In the genomic region with DNA sequence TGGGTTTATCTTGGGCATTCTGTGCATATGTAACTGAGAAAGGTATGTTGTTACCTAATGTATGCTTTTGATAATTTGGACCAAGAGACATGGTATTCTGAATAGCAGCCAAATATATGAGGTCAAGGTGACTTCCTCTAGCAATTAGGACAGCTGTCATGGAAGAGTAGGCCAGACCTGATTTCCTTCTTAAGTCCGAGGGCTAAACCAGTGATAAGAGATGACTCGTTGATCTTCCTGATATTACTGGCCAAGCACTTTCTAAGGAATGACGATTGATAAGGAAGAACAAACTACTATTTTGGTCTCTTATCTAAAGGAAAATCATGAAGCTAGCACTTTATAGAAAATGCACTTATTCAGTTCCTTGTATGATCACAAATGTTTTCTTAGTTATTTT, we compare ENCODE assay signal across 12 cellular contexts. TPM values are rescaled to one million over a fixed set of nuclear protein-coding genes. Genes with fewer than 3 reads are reported as not detected.
DNase-seq lines count a peak whose midpoint lies in the region; ATAC-seq, FAIRE-seq and TF ChIP-seq lines count a peak whose summit lies in the region.
"Had no signal": no experiment of that assay in that cellular context is flagged by ENCODE, and none has a peak within 500 bp of the region (broad histone marks: within the 10 kb centered on the region; RNA-seq: fewer than 3 reads in every experiment).

No MANE protein-coding gene starts in this region.

- no peak for FAIRE-seq in astrocyte (lab: Jason Lieb, UNC)

- H2AK5ac ChIP-seq in mesendoderm (ENCODE audit: low read length), result no peak overlapping the region

- no peak overlapping the region for H3K56ac ChIP-seq in mesendoderm (ENCODE audit: low read length)

- H3K36me3 ChIP-seq in right atrium auricular region, result no peaks in the 10 kb centered on the region
- no peaks in the 10 kb centered on the region for H3K36me3 ChIP-seq in astrocyte (ENCODE audit: insufficient read depth, low read length)
- no peaks in the 10 kb centered on the region for H3K36me3 ChIP-seq in mesendoderm (ENCODE audit: control insufficient read depth, insufficient read depth, low read length)
- H3K36me3 ChIP-seq in vagina, result no peaks in the 10 kb centered on the region

- no peaks in the 10 kb centered on the region for H3K9me3 Mint-ChIP-seq in astrocyte (ENCODE audit: unreplicated experiment)
- H3K9me3 Mint-ChIP-seq: naive thymus-derived CD8-positive, alpha-beta T cell; stimulated activated naive CD8-positive, alpha-beta T cell treated with anti-CD3 and anti-CD28 coated beads, Interleukin-15, amount 100 ng/mL, for 72 hours had no signal

- H3K4me3 ChIP-seq in right atrium auricular region, result no peak overlapping the region
- H3K4me3 ChIP-seq in astrocyte (ENCODE audit: insufficient read depth, low read depth, low read length), result no peak overlapping the region
- H3K4me3 ChIP-seq in mesendoderm (ENCODE audit: low read length), result no peak overlapping the region
- no peak overlapping the region for H3K4me3 ChIP-seq in vagina

- TF ChIP-seq CTCF in right atrium auricular region (IDR thresholded peaks at IDR 0.05) (no peak), astrocyte (IDR thresholded peaks at IDR 0.05; ENCODE audit: insufficient read depth, low read depth, low read length) (no peak), vagina (IDR thresholded peaks at IDR 0.05) (no peak)

- H3K9me3 ChIP-seq in right atrium auricular region (no peaks in the 10 kb centered on the region), astrocyte (ENCODE audit: insufficient read depth, low read depth, low read length) (no peaks in the 10 kb centered on the region), vagina (no peaks in the 10 kb centered on the region)

- H3K4me3 Mint-ChIP-seq in astrocyte (ENCODE audit: unreplicated experiment), result peak overlapping the region; percentile 62
- H3K4me3 Mint-ChIP-seq: naive thymus-derived CD8-positive, alpha-beta T cell; stimulated activated naive CD8-positive, alpha-beta T cell treated with anti-CD3 and anti-CD28 coated beads, Interleukin-15, amount 100 ng/mL, for 72 hours had no signal

- H3K9ac ChIP-seq in astrocyte (ENCODE audit: low read length) (no peak overlapping the region), mesendoderm (ENCODE audit: low read length) (no peak overlapping the region)

- no peak overlapping the region for H4K8ac ChIP-seq in mesendoderm (ENCODE audit: low read depth, low read length)

- no CpG with 5 or more reads among the region's 3 CpGs for WGBS in mesendoderm (ENCODE audit: extremely low coverage, insufficient coverage, low lambda C conversion rate)

- no peak overlapping the region for H3K23ac ChIP-seq in mesendoderm (ENCODE audit: low read length)

- H4K20me1 ChIP-seq in astrocyte (ENCODE audit: insufficient read depth, low read length), result peaks cover 69% of the 10 kb centered on the region

- H3K27ac ChIP-seq in right atrium auricular region (peak overlapping the region; percentile 51 to 61), astrocyte (ENCODE audit: low read depth, low read length) (peak overlapping the region; percentile 63), mesendoderm (ENCODE audit: low read depth, low read length) (no peak overlapping the region), vagina (peak overlapping the region; percentile 45)

- H3K4me1 ChIP-seq in right atrium auricular region (peaks cover 0 to 68% of the 10 kb centered on the region in 2 donors), astrocyte (ENCODE audit: insufficient read depth, low read length) (peaks cover 45% of the 10 kb centered on the region), mesendoderm (ENCODE audit: control insufficient read depth, low read depth, low read length) (peaks cover 14% of the 10 kb centered on the region), vagina (peaks cover 82% of the 10 kb centered on the region)

- H3K18ac ChIP-seq in mesendoderm (ENCODE audit: low read length), result no peak overlapping the region

- peak overlapping the region; percentile 40 for H3K4me2 ChIP-seq in astrocyte (ENCODE audit: low read length)
- H3K4me2 ChIP-seq in mesendoderm (ENCODE audit: low read length), result no peak overlapping the region

- no peak for TF ChIP-seq POLR2A in vagina (IDR thresholded peaks at IDR 0.05)

- H2BK5ac ChIP-seq in mesendoderm (ENCODE audit: low read length), result no peak overlapping the region

- no peaks in the 10 kb centered on the region for H3K27me3 Mint-ChIP-seq in astrocyte (ENCODE audit: low read depth, unreplicated experiment)
- H3K27me3 Mint-ChIP-seq: naive thymus-derived CD8-positive, alpha-beta T cell; stimulated activated naive CD8-positive, alpha-beta T cell treated with anti-CD3 and anti-CD28 coated beads, Interleukin-15, amount 100 ng/mL, for 72 hours had no signal

- H2BK15ac ChIP-seq in mesendoderm (replicated peaks; ENCODE audit: low read depth), result no peak overlapping the region

- peaks cover 21% of the 10 kb centered on the region for H3K79me1 ChIP-seq in mesendoderm (ENCODE audit: low read length)

- H3K27me3 ChIP-seq in right atrium auricular region (no peaks in the 10 kb centered on the region), astrocyte (ENCODE audit: insufficient read depth, low read length) (no peaks in the 10 kb centered on the region), mesendoderm (ENCODE audit: insufficient read depth, low read length, poor library complexity) (no peaks in the 10 kb centered on the region), vagina (no peaks in the 10 kb centered on the region)

- H3K36me3 Mint-ChIP-seq in astrocyte (ENCODE audit: low read depth, unreplicated experiment), result no peaks in the 10 kb centered on the region

- no peak overlapping the region for H3K27ac Mint-ChIP-seq in astrocyte (ENCODE audit: unreplicated experiment)

- no peak overlapping the region for H4K5ac ChIP-seq in mesendoderm (ENCODE audit: low read length)

- H3K4me1 Mint-ChIP-seq in astrocyte (ENCODE audit: low read depth, unreplicated experiment), result peaks cover 53% of the 10 kb centered on the region

- no peak overlapping the region for H2AFZ ChIP-seq in astrocyte (ENCODE audit: low read depth, low read length)

- peaks cover 96% of the 10 kb centered on the region for H3K79me2 ChIP-seq in astrocyte (ENCODE audit: insufficient read depth, low read length)
- peaks cover 28% of the 10 kb centered on the region for H3K79me2 ChIP-seq in mesendoderm (ENCODE audit: control insufficient read depth, insufficient read depth, low read length)

- no peak for DNase-seq in right atrium auricular region (ENCODE audit: low spot score)
- DNase-seq in left ventricle myocardium superior, result no peak
- no peak for DNase-seq in astrocyte (ENCODE audit: low read depth)
- peak; percentile 84 for DNase-seq in mesendoderm
- no peak for DNase-seq in vagina (ENCODE audit: extremely low spot score in 2 of 2)
- DNase-seq in germinal center (ENCODE audit: low spot score), result no peak
- no peak for DNase-seq in cerebellar cortex (ENCODE audit: low spot score)
- DNase-seq: naive thymus-derived CD8-positive, alpha-beta T cell; NCI-H2029; stimulated activated CD4-positive, alpha-beta T cell treated with anti-CD3 and anti-CD28 coated beads, Interleukin-2, amount 100 ng/mL, for 24 hours; stimulated activated naive CD8-positive, alpha-beta T cell treated with anti-CD3 and anti-CD28 coated beads, Interleukin-15, amount 100 ng/mL, for 72 hours had no signal

- intact Hi-C loops in left ventricle myocardium superior (cut with micrococcal nuclease) (no loop called here), vagina (cut with DNase I) (loop anchor here (5.0 kb wide), 1 partner anchor 41 kb away; the partner anchor contains the start of gene ARHGAP35)

- H3K4ac ChIP-seq in mesendoderm (ENCODE audit: low read depth, low read length), result no peak overlapping the region

- H2BK120ac ChIP-seq in mesendoderm (ENCODE audit: low read depth, low read length), result no peak overlapping the region

- ATAC-seq in left ventricle myocardium superior, result no peak
- ATAC-seq in HG02588 (IDR thresholded peaks at IDR 0.05; ENCODE audit: unreplicated experiment), result no peak
- ATAC-seq: naive thymus-derived CD8-positive, alpha-beta T cell; stimulated activated naive CD8-positive, alpha-beta T cell treated with anti-CD3 and anti-CD28 coated beads, Interleukin-15, amount 100 ng/mL, for 72 hours had no signal

RNA-seq across cellular contexts. Expression of gene ARHGAP35, which starts 42.7 kb away (rescaled TPM):
- total RNA-seq in right atrium auricular region, result 10 to 100 TPM; 59.1 to 76.5 TPM
- total RNA-seq in left ventricle myocardium superior, result 69.7 TPM
- total RNA-seq in astrocyte, result 55.2 and 57.9 TPM in 2 replicates
- 35.2 TPM for polyA plus RNA-seq in mesendoderm (2013, experiment 1 of 2)
- polyA plus RNA-seq in mesendoderm (2013, experiment 2 of 2), result 35.5 TPM
- total RNA-seq in vagina, result 42.5 TPM

RNA-seq across cellular contexts. Expression of gene AP2S1, which starts 52.8 kb away (rescaled TPM):
- 100 to 1,000 TPM in 1 of 2 donors, 10 to 100 TPM in 1; 61.0 to 103 TPM for total RNA-seq in right atrium auricular region
- 85.2 TPM for total RNA-seq in left ventricle myocardium superior
- 262 and 278 TPM in 2 replicates for total RNA-seq in astrocyte
- 166 TPM for polyA plus RNA-seq in mesendoderm (2013, experiment 1 of 2)
- polyA plus RNA-seq in mesendoderm (2013, experiment 2 of 2), result 156 TPM
- 75.9 TPM for total RNA-seq in vagina
